Comparison of ENCODE assay signal across 19 cellular contexts in the genomic region with DNA sequence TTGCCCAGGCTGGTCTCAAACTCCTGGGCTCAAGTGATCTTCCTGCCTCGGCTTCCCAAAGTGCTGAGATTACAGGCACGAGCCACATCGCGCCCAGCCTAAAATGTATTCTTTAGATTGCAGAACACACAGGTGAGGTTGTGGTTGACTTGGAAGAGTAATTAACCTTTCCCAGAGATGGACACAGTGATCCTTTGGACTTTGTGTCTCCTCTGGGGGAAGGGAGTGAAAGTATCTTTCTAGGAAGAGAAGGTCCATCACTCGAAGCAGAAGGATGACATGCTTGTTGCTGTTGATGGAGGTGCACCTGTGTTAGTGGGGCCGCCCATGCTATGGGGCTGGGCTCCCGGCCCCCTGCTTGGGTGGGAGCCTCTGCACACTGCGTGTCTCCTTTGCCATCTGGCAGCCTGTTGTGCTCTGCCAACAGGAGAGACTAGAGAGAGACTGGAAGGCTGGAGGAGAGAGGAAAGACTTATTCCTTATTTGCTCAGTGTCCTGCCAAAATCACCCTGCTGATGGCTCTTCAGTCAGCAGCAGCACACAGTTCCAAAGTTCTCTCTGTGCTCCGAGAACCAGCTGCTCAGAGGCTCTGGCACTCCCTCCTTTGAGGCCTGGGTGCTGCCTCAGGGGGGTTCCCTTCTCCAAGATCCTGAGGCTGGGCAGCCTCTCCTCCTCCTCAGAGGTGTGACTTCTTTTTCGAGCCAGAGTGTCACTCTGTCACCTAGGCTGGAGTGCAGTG. TPM values are rescaled to one million over a fixed set of nuclear protein-coding genes. Genes with fewer than 3 reads are reported as not detected.
DNase-seq lines count a peak whose midpoint lies in the region; TF ChIP-seq lines count a peak whose summit lies in the region.
"Had no signal": no experiment of that assay in that cellular context is flagged by ENCODE, and none has a peak within 500 bp of the region (broad histone marks: within the 10 kb centered on the region; RNA-seq: fewer than 3 reads in every experiment).

No MANE protein-coding gene starts in this region.

- H2BK5ac ChIP-seq in mesenchymal stem cell (ENCODE audit: low read depth, low read length, poor library complexity, severe bottlenecking) = no peak overlapping the region

- no peak for TF ChIP-seq POLR2A in transverse colon (IDR thresholded peaks at IDR 0.05)

- WGBS in mesenchymal stem cell = 86% methylated on average over 10 of the region's 10 CpGs
- WGBS in transverse colon (ENCODE audit: low coverage in 1 of 2), 2 donors = 40 to 44% methylated on average over 2 to 10 of the region's 10 CpGs

- H3K36me3 ChIP-seq in colonic mucosa = no peaks in the 10 kb centered on the region
- no peaks in the 10 kb centered on the region for H3K36me3 ChIP-seq in mesenchymal stem cell (ENCODE audit: control insufficient read depth in 1 of 2, insufficient read depth in 2 of 2, low read depth in 1 of 2, low read length in 2 of 2)
- no peaks in the 10 kb centered on the region for H3K36me3 ChIP-seq in transverse colon

- no peak overlapping the region for H3K23ac ChIP-seq in mesenchymal stem cell (ENCODE audit: low read length in 2 of 2)

- no peak overlapping the region for H3K18ac ChIP-seq in mesenchymal stem cell (ENCODE audit: low read depth in 1 of 2, low read length in 2 of 2)

- intact Hi-C loops in colonic mucosa (cut with DNase I) (no loop called here), transverse colon (cut with DNase I; ENCODE audit: low total_unique reads) (no loop called here)

- peak overlapping the region in 1 of 2 experiments; percentile 64 for H3K4ac ChIP-seq in mesenchymal stem cell (ENCODE audit: low read depth in 1 of 2, low read length in 2 of 2)

- H3K9ac ChIP-seq in colonic mucosa (ENCODE audit: low read depth in 2 of 2, low read length in 2 of 2) (no peak overlapping the region), mesenchymal stem cell (ENCODE audit: low read length) (peak overlapping the region; percentile 62)
- H3K9ac ChIP-seq: BLaER1 had no signal

- H3K79me1 ChIP-seq in mesenchymal stem cell (replicated peaks; ENCODE audit: low read length, poor library complexity, severe bottlenecking) = peaks cover 6% of the 10 kb centered on the region

- no peak overlapping the region for H3K4me3 ChIP-seq in colonic mucosa
- H3K4me3 ChIP-seq in mesenchymal stem cell (ENCODE audit: insufficient read depth in 1 of 2, low read depth in 1 of 2, low read length in 2 of 2) = no peak overlapping the region
- no peak overlapping the region for H3K4me3 ChIP-seq in transverse colon
- H3K4me3 ChIP-seq: BLaER1 had no signal

- DNase-seq in NCI-H2171 treated with DMSO at 0.1 percent for 48 hours (lab: John Stamatoyannopoulos, UW) = peak; percentile 82
- DNase-seq in colonic mucosa = no peak
- DNase-seq in mesenchymal stem cell = no peak
- DNase-seq in transverse colon = no peak
- DNase-seq in T1000 (lab: John Stamatoyannopoulos, UW) = no peak
- DNase-seq in NCI-H526 (lab: John Stamatoyannopoulos, UW) = no peak
- no peak for DNase-seq in AML-193 (lab: John Stamatoyannopoulos, UW)
- DNase-seq: activated CD8-positive, alpha-beta T cell treated with anti-CD3 and anti-CD28 coated beads, Interleukin-2, amount 10 ng/mL, durations not matched to agents 7 days and 5 days; activated naive CD8-positive, alpha-beta T cell treated with anti-CD3 and anti-CD28 coated beads, Interleukin-2, amount 10 ng/mL, durations not matched to agents 7 days and 5 days; central memory CD4-positive, alpha-beta T cell; DMS53; effector CD8-positive, alpha-beta T cell; islet precursor cell; midbrain; NK-92 treated with Interleukin-12 subunit alpha and Interleukin-12 subunit beta, amount 100 ng/mL, for 24 hours; retina; stimulated activated CD4-positive, alpha-beta T cell treated with anti-CD3 and anti-CD28 coated beads, Interleukin-2, amount 100 ng/mL, for 24 hours; substantia nigra had no signal

- peak overlapping the region; percentile 71 for H2AK5ac ChIP-seq in mesenchymal stem cell (ENCODE audit: low read length, severe bottlenecking)

- H4K8ac ChIP-seq in mesenchymal stem cell (ENCODE audit: low read length) = peak overlapping the region; percentile 59

- TF ChIP-seq CTCF in colonic mucosa (IDR thresholded peaks at IDR 0.05) (no peak), transverse colon (IDR thresholded peaks at IDR 0.05) (no peak)

- H2BK15ac ChIP-seq in mesenchymal stem cell (ENCODE audit: low read depth, poor library complexity, severe bottlenecking) = no peak overlapping the region

- H3K4me1 ChIP-seq in colonic mucosa (peaks cover 12% of the 10 kb centered on the region), mesenchymal stem cell (ENCODE audit: control insufficient read depth, insufficient read depth, low read depth, low read length) (peaks cover 35% of the 10 kb centered on the region), transverse colon (peaks cover 52 to 65% (median 55%) of the 10 kb centered on the region in 4 donors)

- in situ Hi-C loops in transverse colon (cut with MboI; ENCODE audit: low pct_ligation_motif_present in 1 of 4, low pct_unique_long_range_greater_than_20kb in 1 of 4, low sequenced_read_pairs in 3 of 4) = no loop called here

- no peaks in the 10 kb centered on the region for H3K27me3 ChIP-seq in colonic mucosa
- H3K27me3 ChIP-seq in mesenchymal stem cell (ENCODE audit: control insufficient read depth in 1 of 2, insufficient read depth in 1 of 2, low read length in 2 of 2) = no peaks in the 10 kb centered on the region
- no peaks in the 10 kb centered on the region for H3K27me3 ChIP-seq in transverse colon
- H3K27me3 ChIP-seq: BLaER1 had no signal

- H3K4me2 ChIP-seq in mesenchymal stem cell (ENCODE audit: low read length, poor library complexity, severe bottlenecking) = no peak overlapping the region
- H3K4me2 ChIP-seq: BLaER1 had no signal

- H4K91ac ChIP-seq in mesenchymal stem cell (ENCODE audit: low read length) = no peak overlapping the region

- no peak overlapping the region for H2BK120ac ChIP-seq in mesenchymal stem cell (ENCODE audit: low read depth, low read length)

- peak overlapping the region; percentile 44 for H3K27ac ChIP-seq in colonic mucosa
- H3K27ac ChIP-seq in mesenchymal stem cell (ENCODE audit: low read length, poor library complexity, severe bottlenecking) = no peak overlapping the region
- peak overlapping the region; percentile 78 to 94 (median 86) for H3K27ac ChIP-seq in transverse colon
- H3K27ac ChIP-seq: BLaER1 had no signal

- TF ChIP-seq EP300 in transverse colon (IDR thresholded peaks at IDR 0.05; ENCODE audit: low read depth) = no peak

- H3K9me3 ChIP-seq in colonic mucosa (no peaks in the 10 kb centered on the region), mesenchymal stem cell (ENCODE audit: control insufficient read depth, low read length) (peaks cover 8% of the 10 kb centered on the region), transverse colon (no peaks in the 10 kb centered on the region)

- no peak overlapping the region for H3K14ac ChIP-seq in mesenchymal stem cell (ENCODE audit: low read length in 2 of 2)

- peak overlapping the region; percentile 15 to 53 for H2BK12ac ChIP-seq in mesenchymal stem cell (ENCODE audit: low read length in 2 of 2)

- no peak overlapping the region for H2AFZ ChIP-seq in mesenchymal stem cell (ENCODE audit: low read depth, low read length)

RNA-seq across cellular contexts. Expression of a gene that starts 33.1 kb away (rescaled TPM):
- 100 to 1,000 TPM; 105 to 133 TPM for total RNA-seq in colonic mucosa
- 390 TPM for polyA plus RNA-seq in mesenchymal stem cell (2013, experiment 1 of 2)
- polyA plus RNA-seq in mesenchymal stem cell (2013, experiment 2 of 2) = 388 TPM
- 100 to 1,000 TPM; 138 to 294 (median 167) TPM for total RNA-seq in transverse colon

RNA-seq across cellular contexts. Expression of a gene that starts 38.4 kb away (rescaled TPM):
- total RNA-seq in colonic mucosa (1 to 10 TPM; 2.7 to 8.7 TPM), transverse colon (10 to 100 TPM in 2 of 4 donors, 1 to 10 TPM in 2; 6.3 to 31.4 (median 12.7) TPM)
- polyA plus RNA-seq in mesenchymal stem cell (2013, experiment 1 of 2) = 10.1 TPM
- 9.6 TPM for polyA plus RNA-seq in mesenchymal stem cell (2013, experiment 2 of 2)
- total RNA-seq: activated naive CD8-positive, alpha-beta T cell treated with anti-CD3 and anti-CD28 coated beads, Interleukin-2, amount 10 ng/mL, durations not matched to agents 7 days and 5 days had no signal

RNA-seq across cellular contexts. Expression of a gene that starts 41.9 kb away (rescaled TPM):
- under 1 TPM in 1 of 2 donors, not detected in 1; 0.44 TPM for total RNA-seq in colonic mucosa
- not detected for polyA plus RNA-seq in mesenchymal stem cell (2013, experiment 1 of 2)
- not detected for polyA plus RNA-seq in mesenchymal stem cell (2013, experiment 2 of 2)
- total RNA-seq in transverse colon = under 1 TPM in 1 of 4 donors, not detected in 3; 0.55 TPM
